In genomic region chr5:90824436-90824835, GRCh38 we compare ENCODE assay signal across 15 cellular contexts.
DNase-seq lines count a peak whose midpoint lies in the region; ATAC-seq, FAIRE-seq and TF ChIP-seq lines count a peak whose summit lies in the region.
"Had no signal": no experiment of that assay in that cellular context is flagged by ENCODE, and none has a peak within 500 bp of the region (broad histone marks: within the 10 kb centered on the region; RNA-seq: fewer than 3 reads in every experiment).

No MANE protein-coding gene starts in this region.

- CTCF ChIA-PET in K562 (lab: Yijun Ruan, JAX; ENCODE audit: low intra/inter-chr PET ratio): no interaction called here

- 88% methylated on average over 3 of the region's 3 CpGs for WGBS in K562 (ENCODE audit: insufficient coverage, low coverage, missing lambda C conversion rate)

- H3K4me2 ChIP-seq in K562 (ENCODE audit: insufficient read depth, low read length): no peak overlapping the region
- H3K4me2 ChIP-seq: A549 had no signal

- DNase-seq in GM12891 (ENCODE audit: insufficient read length, low spot score) (no peak), K562 (ENCODE audit: extremely low read depth in 1 of 4, low spot score in 3 of 4) (no peak), posterior cingulate gyrus (no peak), middle frontal gyrus (ENCODE audit: extremely low spot score, low spot score) (no peak)
- no peak for DNase-seq in activated effector memory CD4-positive, alpha-beta T cell treated with Interleukin-2 at 50 U/mL for 16 hours
- DNase-seq: Caco-2; CD8-positive, alpha-beta T cell; DMS53; GF-D8; GOT3; H9; Karpas-422 had no signal

- POLR2A ChIA-PET in K562 (lab: Yijun Ruan, JAX): no interaction called here

- no peak overlapping the region for H3K27ac ChIP-seq in K562 (ENCODE audit: extremely low read depth, low read depth, low read length)
- H3K27ac ChIP-seq: A549 had no signal

- H3K4me1 ChIP-seq in K562 (replicated peaks in 1 of 2; ENCODE audit: control insufficient read depth in 2 of 2, insufficient read depth in 2 of 2, low read length in 2 of 2): no peaks in the 10 kb centered on the region
- H3K4me1 ChIP-seq: A549 had no signal

- H3K79me2 ChIP-seq in K562 (ENCODE audit: control insufficient read depth, insufficient read depth, low read length): no peaks in the 10 kb centered on the region

- no peak overlapping the region for H3K4me3 ChIP-seq in K562
- H3K4me3 ChIP-seq: A549 had no signal

- no peaks in the 10 kb centered on the region for H4K20me1 ChIP-seq in K562 (replicated peaks; ENCODE audit: control insufficient read depth, insufficient read depth, low read length)

- no peaks in the 10 kb centered on the region for H3K27me3 ChIP-seq in K562 (ENCODE audit: control insufficient read depth in 2 of 2, insufficient read depth in 2 of 2, low read length in 2 of 2)

- TF ChIP-seq POLR2A in GM12891 (IDR thresholded peaks at IDR 0.05; ENCODE audit: low read depth, low read length) (no peak), K562 (conservative IDR thresholded peaks at IDR 0.05) (no peak)

- ATAC-seq in GM18867 (IDR thresholded peaks at IDR 0.05; ENCODE audit: unreplicated experiment) (peak; percentile 84), HG03432 (IDR thresholded peaks at IDR 0.05; ENCODE audit: unreplicated experiment) (peak; percentile 62), K562 (no peak)
- ATAC-seq: A549; CD8-positive, alpha-beta T cell had no signal

- FAIRE-seq in GM12891 (lab: Jason Lieb, UNC) (peak; percentile 57), K562 (lab: Jason Lieb, UNC) (peak; percentile 15)
- FAIRE-seq: A549 had no signal

- H2AFZ ChIP-seq in K562 (ENCODE audit: low read depth, low read length): no peak overlapping the region

- intact Hi-C loops in K562 (cut with micrococcal nuclease) (no loop called here), posterior cingulate gyrus (cut with DNase I) (no loop called here)

- no peaks in the 10 kb centered on the region for H3K9me1 ChIP-seq in K562 (ENCODE audit: control insufficient read depth, insufficient read depth, low read length)

- BruUV-seq in K562 (replicated peaks; lab: Mats Ljungman, UMichigan): no TSS peak

- no peak for TF ChIP-seq EP300 in K562 (IDR thresholded peaks at IDR 0.05; ENCODE audit: low read length)

- peaks cover 49% of the 10 kb centered on the region for H3K36me3 ChIP-seq in K562 (ENCODE audit: control insufficient read depth, insufficient read depth, low read length)

- TF ChIP-seq RAD21 in K562 (CRISPR knock-in tag; conservative IDR thresholded peaks at IDR 0.05 in 1 of 2, IDR thresholded peaks at IDR 0.05 in 1 of 2): no peak

- no peak for TF ChIP-seq CTCF in K562 (IDR thresholded peaks at IDR 0.05 in 2 of 3, conservative IDR thresholded peaks at IDR 0.05 in 1 of 3; ENCODE audit: insufficient read depth in 2 of 3, low read depth in 1 of 3, low read length in 3 of 3)

- H3K9me3 ChIP-seq in K562 (replicated peaks; ENCODE audit: control insufficient read depth, insufficient read depth, low read depth, low read length): no peaks in the 10 kb centered on the region
- H3K9me3 ChIP-seq: A549, Caco-2 had no signal

- in situ Hi-C loops in K562 (cut with MboI): no loop called here

- H3K9ac ChIP-seq in K562 (ENCODE audit: insufficient read depth in 1 of 2, low read depth in 2 of 2, low read length in 2 of 2): no peak overlapping the region

TF ChIP-seq in GM12891, 5 proteins besides CTCF, POLR2A, EP300 and RAD21:
- TF ChIP-seq POLR2AphosphoS5 (IDR thresholded peaks at IDR 0.05; ENCODE audit: low read depth, low read length): no peak
- peak; percentile 84 for TF ChIP-seq SPI1 (IDR thresholded peaks at IDR 0.05; ENCODE audit: low read depth, low read length)
- no peak for TF ChIP-seq TAF1 (IDR thresholded peaks at IDR 0.05; ENCODE audit: low read depth, low read length)
- no peak for TF ChIP-seq POU2F2 (IDR thresholded peaks at IDR 0.05; ENCODE audit: low read depth, low read length)
- no peak for TF ChIP-seq PAX5 (IDR thresholded peaks at IDR 0.05; ENCODE audit: insufficient read depth, low read length, severe bottlenecking)

TF ChIP-seq in K562, 482 proteins besides CTCF, POLR2A, EP300 and RAD21:
- TF ChIP-seq, protein P1, sequence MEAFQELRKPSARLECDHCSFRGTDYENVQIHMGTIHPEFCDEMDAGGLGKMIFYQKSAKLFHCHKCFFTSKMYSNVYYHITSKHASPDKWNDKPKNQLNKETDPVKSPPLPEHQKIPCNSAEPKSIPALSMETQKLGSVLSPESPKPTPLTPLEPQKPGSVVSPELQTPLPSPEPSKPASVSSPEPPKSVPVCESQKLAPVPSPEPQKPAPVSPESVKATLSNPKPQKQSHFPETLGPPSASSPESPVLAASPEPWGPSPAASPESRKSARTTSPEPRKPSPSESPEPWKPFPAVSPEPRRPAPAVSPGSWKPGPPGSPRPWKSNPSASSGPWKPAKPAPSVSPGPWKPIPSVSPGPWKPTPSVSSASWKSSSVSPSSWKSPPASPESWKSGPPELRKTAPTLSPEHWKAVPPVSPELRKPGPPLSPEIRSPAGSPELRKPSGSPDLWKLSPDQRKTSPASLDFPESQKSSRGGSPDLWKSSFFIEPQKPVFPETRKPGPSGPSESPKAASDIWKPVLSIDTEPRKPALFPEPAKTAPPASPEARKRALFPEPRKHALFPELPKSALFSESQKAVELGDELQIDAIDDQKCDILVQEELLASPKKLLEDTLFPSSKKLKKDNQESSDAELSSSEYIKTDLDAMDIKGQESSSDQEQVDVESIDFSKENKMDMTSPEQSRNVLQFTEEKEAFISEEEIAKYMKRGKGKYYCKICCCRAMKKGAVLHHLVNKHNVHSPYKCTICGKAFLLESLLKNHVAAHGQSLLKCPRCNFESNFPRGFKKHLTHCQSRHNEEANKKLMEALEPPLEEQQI (IDR thresholded peaks at IDR 0.05): no peak
- TF ChIP-seq, protein P2, sequence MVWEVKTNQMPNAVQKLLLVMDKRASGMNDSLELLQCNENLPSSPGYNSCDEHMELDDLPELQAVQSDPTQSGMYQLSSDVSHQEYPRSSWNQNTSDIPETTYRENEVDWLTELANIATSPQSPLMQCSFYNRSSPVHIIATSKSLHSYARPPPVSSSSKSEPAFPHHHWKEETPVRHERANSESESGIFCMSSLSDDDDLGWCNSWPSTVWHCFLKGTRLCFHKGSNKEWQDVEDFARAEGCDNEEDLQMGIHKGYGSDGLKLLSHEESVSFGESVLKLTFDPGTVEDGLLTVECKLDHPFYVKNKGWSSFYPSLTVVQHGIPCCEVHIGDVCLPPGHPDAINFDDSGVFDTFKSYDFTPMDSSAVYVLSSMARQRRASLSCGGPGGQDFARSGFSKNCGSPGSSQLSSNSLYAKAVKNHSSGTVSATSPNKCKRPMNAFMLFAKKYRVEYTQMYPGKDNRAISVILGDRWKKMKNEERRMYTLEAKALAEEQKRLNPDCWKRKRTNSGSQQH (CRISPR knock-in tag; IDR thresholded peaks at IDR 0.05): no peak
- no peak for TF ChIP-seq YBX1 (IDR thresholded peaks at IDR 0.05)
- TF ChIP-seq ZKSCAN3 (CRISPR knock-in tag; IDR thresholded peaks at IDR 0.05): no peak
- no peak for TF ChIP-seq KLF13 (tag; IDR thresholded peaks at IDR 0.05; ENCODE audit: borderline replicate concordance, low read depth)
- TF ChIP-seq NELFE (IDR thresholded peaks at IDR 0.05; ENCODE audit: insufficient read depth, insufficient read length): no peak
- TF ChIP-seq MEIS2 (IDR thresholded peaks at IDR 0.05; ENCODE audit: partially characterized antibody): no peak
- TF ChIP-seq ILK (tag; IDR thresholded peaks at IDR 0.05; ENCODE audit: borderline replicate concordance, low read depth): no peak
- TF ChIP-seq PHF8 (IDR thresholded peaks at IDR 0.05; ENCODE audit: borderline replicate concordance, low read length): no peak
- no peak for TF ChIP-seq TEAD1 (CRISPR knock-in tag; IDR thresholded peaks at IDR 0.05)
- TF ChIP-seq, protein P3, sequence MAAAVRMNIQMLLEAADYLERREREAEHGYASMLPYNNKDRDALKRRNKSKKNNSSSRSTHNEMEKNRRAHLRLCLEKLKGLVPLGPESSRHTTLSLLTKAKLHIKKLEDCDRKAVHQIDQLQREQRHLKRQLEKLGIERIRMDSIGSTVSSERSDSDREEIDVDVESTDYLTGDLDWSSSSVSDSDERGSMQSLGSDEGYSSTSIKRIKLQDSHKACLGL (CRISPR knock-in tag; IDR thresholded peaks at IDR 0.05; ENCODE audit: borderline replicate concordance, poor library complexity, severe bottlenecking): no peak
- TF ChIP-seq RBM15 (IDR thresholded peaks at IDR 0.05; ENCODE audit: insufficient read depth, low read length): no peak
- TF ChIP-seq POLR2B (IDR thresholded peaks at IDR 0.05; ENCODE audit: low read depth, partially characterized antibody): no peak
- no peak for TF ChIP-seq SMARCE1 (IDR thresholded peaks at IDR 0.05)
- TF ChIP-seq ARNT (IDR thresholded peaks at IDR 0.05): no peak
- no peak for TF ChIP-seq HMG20A (CRISPR knock-in tag; conservative IDR thresholded peaks at IDR 0.05)
